ENCODE assay signal across 8 cellular contexts in the genomic region with DNA sequence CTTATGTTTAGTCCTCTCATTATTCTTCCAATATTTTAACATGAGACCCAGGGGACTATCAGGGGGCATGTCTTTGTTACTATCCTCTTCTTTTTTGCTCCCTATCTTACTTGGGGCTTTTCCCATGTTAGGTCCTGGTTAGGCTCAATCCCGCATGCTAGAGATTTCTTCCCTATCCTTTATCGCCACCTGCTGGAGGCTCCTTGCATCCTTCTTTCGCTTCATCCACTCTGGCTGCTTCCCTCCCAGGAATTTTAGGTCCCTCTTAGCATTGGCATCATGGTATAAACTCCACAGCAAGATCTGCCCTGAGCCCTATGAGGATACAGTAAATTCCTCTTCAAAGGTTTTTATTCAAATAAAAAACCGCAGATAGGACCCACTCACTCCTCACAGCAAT. TPM values are rescaled to one million over a fixed set of nuclear protein-coding genes. Genes with fewer than 3 reads are reported as not detected.
A peak's percentile ranks its signal among the peaks of the same experiment; 100 is the strongest.
DNase-seq lines count a peak whose midpoint lies in the region; ATAC-seq and TF ChIP-seq lines count a peak whose summit lies in the region.
"Not testable (repeated sequence)": the region's sequence is repeated elsewhere in the genome, so short reads cannot be mapped to it uniquely, and the experiment has no call there.

No MANE protein-coding gene starts in this region.

- not testable (repeated sequence) for H3K4me1 Mint-ChIP-seq in Calu3 (ENCODE audit: low read depth, unreplicated experiment); neural crest cell

- 1 to 4% methylated on average over 4 of the region's 4 CpGs for WGBS in body of pancreas, 2 donors
- WGBS in heart left ventricle, 4 donors, result 0 to 7% (median 3%) methylated on average over 4 of the region's 4 CpGs

- not testable (repeated sequence) for H3K27me3 Mint-ChIP-seq in Calu3 (ENCODE audit: unreplicated experiment); neural crest cell (ENCODE audit: low read depth)

- DNase-seq in Calu3 (peak; percentile 74), HS-27A (ENCODE audit: low read depth) (peak; percentile 7), NCI-H2196 treated with DMSO at 0.1 percent for 48 hours (lab: John Stamatoyannopoulos, UW; ENCODE audit: unreplicated experiment) (peak; percentile 11), SW480 (ENCODE audit: low spot score) (peak; percentile 13), body of pancreas (peak; percentile 69 to 78 (median 72)), heart left ventricle (peak in 4 of 5 donors; percentile 19 to 47 (median 40)), neural crest cell (ENCODE audit: low read depth, low spot score) (peak; percentile 82), superior temporal gyrus (ENCODE audit: extremely low spot score) (peak; percentile 79)

- not testable (repeated sequence) for H3K27ac ChIP-seq in body of pancreas, heart left ventricle

- H3K4me3 ChIP-seq in body of pancreas, heart left ventricle: not testable (repeated sequence)

- ATAC-seq in body of pancreas, heart left ventricle: not testable (repeated sequence)

- H3K4me1 ChIP-seq in body of pancreas, heart left ventricle: not testable (repeated sequence)

- H3K4me3 Mint-ChIP-seq in Calu3 (ENCODE audit: low read depth, unreplicated experiment); neural crest cell: not testable (repeated sequence)

- not testable (repeated sequence) for TF ChIP-seq POLR2A in body of pancreas (IDR thresholded peaks at IDR 0.05); heart left ventricle (IDR thresholded peaks at IDR 0.05)

- not testable (repeated sequence) for H3K27ac Mint-ChIP-seq in Calu3 (ENCODE audit: unreplicated experiment); neural crest cell (ENCODE audit: unreplicated experiment)

- H3K36me3 ChIP-seq in body of pancreas (replicated peaks in 1 of 2; ENCODE audit: insufficient read depth in 1 of 2, low read depth in 2 of 2); heart left ventricle: not testable (repeated sequence)

- CTCF ChIA-PET in Calu3 (lab: Charles Lee), result not testable (repeated sequence)

- H3K9me3 ChIP-seq in body of pancreas, heart left ventricle: not testable (repeated sequence)

- TF ChIP-seq CTCF in Calu3 (IDR thresholded peaks at IDR 0.05; ENCODE audit: unreplicated experiment) (peak; percentile 58), body of pancreas (IDR thresholded peaks at IDR 0.05) (peak; percentile 48 to 80 (median 73)), heart left ventricle (IDR thresholded peaks at IDR 0.05) (peak; percentile 51 to 72 (median 60)), neural crest cell (conservative IDR thresholded peaks at IDR 0.05) (peak; percentile 77)

- not testable (repeated sequence) for H3K27me3 ChIP-seq in body of pancreas, heart left ventricle

- intact Hi-C loops in Calu3 (cut with micrococcal nuclease; ENCODE audit: unreplicated experiment) (loop anchor here (2.0 to 10.0 kb wide), 3 partner anchors 288 to 732 kb away; no protein-coding TSS in a partner anchor), heart left ventricle (cut with DNase I) (loop anchor here in 4 of 10 donors (5.0 to 10.0 kb wide), 3 partner anchors 732 to 994 kb away; no protein-coding TSS in a partner anchor)
- intact Hi-C loops in body of pancreas (cut with DNase I), result not testable (repeated sequence)

- BruUV-seq in Calu3 (replicated peaks; lab: Mats Ljungman, UMichigan), result not testable (repeated sequence)

- not testable (repeated sequence) for H3K9me3 Mint-ChIP-seq in Calu3 (ENCODE audit: low read depth, unreplicated experiment); neural crest cell

- not testable (repeated sequence) for H3K36me3 Mint-ChIP-seq in Calu3 (ENCODE audit: insufficient read depth, unreplicated experiment); neural crest cell (ENCODE audit: low read depth)

RNA-seq across cellular contexts. Expression of a gene that starts 15.0 kb away (rescaled TPM):
- total RNA-seq in Calu3 (2022), result not detected in 2 replicates
- not detected for total RNA-seq in body of pancreas
- total RNA-seq in heart left ventricle, result not detected
- not detected for polyA plus RNA-seq in heart left ventricle
- total RNA-seq in neural crest cell, result not detected in 2 replicates

Comparison
In these comparisons a context has a peak if more than half of its experiments do, and no peak if none do; other contexts are left out.
1. DNase-seq: peak in every context shown above with its lines; median percentile 82 in neural crest cell; 79 in superior temporal gyrus; 74 in Calu3; 72 in body of pancreas; 40 in heart left ventricle; 13 in SW480; 11 in NCI-H2196 treated with DMSO at 0.1 percent for 48 hours; 7 in HS-27A.